In the genomic region with DNA sequence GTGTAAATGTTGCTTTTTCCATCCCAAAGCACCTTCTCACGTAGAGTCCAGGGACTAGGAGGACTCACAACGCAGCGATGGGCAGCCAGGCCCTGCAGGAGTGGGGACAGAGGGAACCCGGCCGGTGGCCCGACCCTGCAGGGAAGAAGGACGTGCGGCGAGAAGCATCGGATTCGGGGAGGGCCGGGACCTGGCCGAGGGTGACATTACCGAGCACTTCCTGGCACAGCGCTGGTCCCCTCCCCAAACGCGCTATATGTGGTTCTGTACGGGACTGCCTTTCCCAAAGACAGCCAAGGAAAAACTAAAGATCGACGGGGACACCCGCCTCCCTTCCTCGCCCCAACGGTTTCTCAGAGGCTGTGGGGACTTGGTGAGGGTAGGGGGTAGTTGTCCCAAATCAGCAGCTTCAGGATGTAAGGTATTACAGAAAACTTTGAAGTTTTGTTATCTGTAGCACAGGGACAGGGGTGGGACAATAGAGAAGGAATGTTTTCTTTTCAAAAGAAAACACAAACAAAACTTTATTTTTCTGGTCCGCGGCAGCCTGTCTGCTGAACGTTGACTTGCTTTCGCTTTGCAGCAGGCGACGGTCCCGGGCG, we compare ENCODE assay signal across 8 cellular contexts. TPM values are rescaled to one million over a fixed set of nuclear protein-coding genes. Genes with fewer than 3 reads are reported as not detected.
DNase-seq lines count a peak whose midpoint lies in the region; ATAC-seq and TF ChIP-seq lines count a peak whose summit lies in the region.

No MANE protein-coding gene starts in this region.

- H3K36me3 ChIP-seq in Caco-2 (ENCODE audit: control insufficient read depth, insufficient read depth, low read length): no peaks in the 10 kb centered on the region
- no peaks in the 10 kb centered on the region for H3K36me3 ChIP-seq in Loucy (ENCODE audit: insufficient read depth, low read length)

- peak overlapping the region; percentile 93 for H2AFZ ChIP-seq in Loucy (ENCODE audit: low read length)

- H3K4me1 ChIP-seq in Caco-2: peaks cover 39% of the 10 kb centered on the region
- H3K4me1 ChIP-seq in Loucy (ENCODE audit: insufficient read depth, low read length, poor library complexity, severe bottlenecking): peaks cover 46% of the 10 kb centered on the region

- H3K9ac ChIP-seq in Loucy (ENCODE audit: low read depth, low read length, poor library complexity, severe bottlenecking): peak overlapping the region; percentile 89

- H3K9me3 ChIP-seq in Caco-2 (no peaks in the 10 kb centered on the region), Loucy (ENCODE audit: insufficient read depth, low read depth, low read length) (no peaks in the 10 kb centered on the region)

- peaks cover 32% of the 10 kb centered on the region for H4K20me1 ChIP-seq in Loucy (ENCODE audit: insufficient read depth, low read length, poor library complexity, severe bottlenecking)

- H3K27me3 ChIP-seq in Caco-2 (replicated peaks; ENCODE audit: control insufficient read depth, insufficient read depth, low read length) (no peaks in the 10 kb centered on the region), Loucy (ENCODE audit: insufficient read depth, low read length, poor library complexity, severe bottlenecking) (peaks cover 7% of the 10 kb centered on the region)

- POLR2A ChIA-PET in Caco-2 (lab: Charles Lee): interaction anchor here (0.6 to 1.3 kb wide), 3 partner anchors 175 to 1280 kb away, joined by 3 read pairs; no protein-coding TSS in a partner anchor

- DNase-seq in Caco-2 (peak; percentile 60 to 61), fibroblast of the aortic adventitia (ENCODE audit: low read depth) (peak; percentile 18), neural crest cell (ENCODE audit: low read depth, low spot score) (no peak), cerebellar nuclear complex (lab: John Stamatoyannopoulos, UW) (no peak)
- DNase-seq in activated T-helper 1 cell treated with anti-CD3 and anti-CD28 coated beads, Interleukin-12 subunit alpha, Interleukin-12 subunit beta, Interleukin-2, Interleukin-4 antibody, amounts not matched to agents 30 ng/mL and 10 ng/mL and 1 ng/mL, durations not matched to agents 14 hours and 24 hours and 36 hours (ENCODE audit: low spot score): no peak

- H3K4me3 ChIP-seq in Caco-2 (ENCODE audit: low read depth, low read length) (peak overlapping the region; percentile 92), Loucy (ENCODE audit: low read length, poor library complexity, severe bottlenecking) (peak overlapping the region; percentile 94), fibroblast of the aortic adventitia (ENCODE audit: low read depth, low read length) (peak overlapping the region; percentile 72)

- H3K4me1 Mint-ChIP-seq in Caco-2 (ENCODE audit: low read depth, unreplicated experiment) (peaks cover 20% of the 10 kb centered on the region), neural crest cell (peaks cover 29% of the 10 kb centered on the region)
- H3K4me1 Mint-ChIP-seq in activated T-helper 1 cell treated with anti-CD3 and anti-CD28 coated beads, Interleukin-12 subunit alpha, Interleukin-12 subunit beta, Interleukin-2, Interleukin-4 antibody, amounts not matched to agents 30 ng/mL and 10 ng/mL and 1 ng/mL, durations not matched to agents 14 hours and 24 hours and 36 hours (ENCODE audit: low read depth): peaks cover 41% of the 10 kb centered on the region

- no peak for ATAC-seq in HG03095 (IDR thresholded peaks at IDR 0.05; ENCODE audit: unreplicated experiment)
- no peak for ATAC-seq in HG02571 (IDR thresholded peaks at IDR 0.05; ENCODE audit: unreplicated experiment)

- intact Hi-C loops in Caco-2 (cut with micrococcal nuclease; ENCODE audit: unreplicated experiment): no loop called here
- intact Hi-C loops in activated T-helper 1 cell treated with anti-CD3 and anti-CD28 coated beads, Interleukin-12 subunit alpha, Interleukin-12 subunit beta, Interleukin-2, Interleukin-4 antibody, amounts not matched to agents 30 ng/mL and 10 ng/mL and 1 ng/mL, durations not matched to agents 14 hours and 24 hours and 36 hours (cut with micrococcal nuclease): loop anchor here (2.0 kb wide), 1 partner anchor 94 kb away; a partner anchor contains a TSS

- H3F3A ChIP-seq in Loucy (ENCODE audit: low read depth): peaks cover 3% of the 10 kb centered on the region; the same call in 1 of the 2 replicates

- H3K27ac Mint-ChIP-seq in Caco-2 (ENCODE audit: unreplicated experiment) (peak overlapping the region; percentile 93), neural crest cell (ENCODE audit: unreplicated experiment) (no peak overlapping the region)
- peak overlapping the region; percentile 82 for H3K27ac Mint-ChIP-seq in activated T-helper 1 cell treated with anti-CD3 and anti-CD28 coated beads, Interleukin-12 subunit alpha, Interleukin-12 subunit beta, Interleukin-2, Interleukin-4 antibody, amounts not matched to agents 30 ng/mL and 10 ng/mL and 1 ng/mL, durations not matched to agents 14 hours and 24 hours and 36 hours

- TF ChIP-seq CTCF in Caco-2 (IDR thresholded peaks at IDR 0.05; ENCODE audit: insufficient read depth in 1 of 2, low read depth in 1 of 2, low read length in 1 of 2, severe bottlenecking in 1 of 2, unreplicated experiment in 1 of 2) (peak in 1 of 2 experiments; percentile 10), Loucy (conservative IDR thresholded peaks at IDR 0.05; ENCODE audit: low read length) (no peak), fibroblast of the aortic adventitia (IDR thresholded peaks at IDR 0.05; ENCODE audit: insufficient read depth, low read length) (no peak), neural crest cell (conservative IDR thresholded peaks at IDR 0.05) (no peak)

- no peaks in the 10 kb centered on the region for H3K9me2 ChIP-seq in Loucy (replicated peaks; ENCODE audit: low read depth, low read length)

- CTCF ChIA-PET in Caco-2 (lab: Charles Lee): interaction anchor here (0.6 to 1.4 kb wide), 2 partner anchors 20 to 324 kb away, joined by 3 read pairs; no protein-coding TSS in a partner anchor

- H3K27me3 Mint-ChIP-seq in Caco-2 (ENCODE audit: insufficient read depth, unreplicated experiment): no peaks in the 10 kb centered on the region
- H3K27me3 Mint-ChIP-seq in activated T-helper 1 cell treated with anti-CD3 and anti-CD28 coated beads, Interleukin-12 subunit alpha, Interleukin-12 subunit beta, Interleukin-2, Interleukin-4 antibody, amounts not matched to agents 30 ng/mL and 10 ng/mL and 1 ng/mL, durations not matched to agents 14 hours and 24 hours and 36 hours (ENCODE audit: insufficient read depth): peaks cover 2% of the 10 kb centered on the region
- peaks cover 29% of the 10 kb centered on the region for H3K27me3 Mint-ChIP-seq in neural crest cell (ENCODE audit: low read depth)

- peak overlapping the region; percentile 76 for H3K4me2 ChIP-seq in Loucy (ENCODE audit: low read depth, low read length, poor library complexity, severe bottlenecking)

- TSS peak; percentile 83 for BruUV-seq in Caco-2 (replicated peaks; lab: Mats Ljungman, UMichigan)

- H3K79me2 ChIP-seq in Loucy (ENCODE audit: insufficient read depth, low read length): peaks cover 40% of the 10 kb centered on the region

- H3K36me3 Mint-ChIP-seq in Caco-2 (ENCODE audit: insufficient read depth, unreplicated experiment) (peaks cover 5% of the 10 kb centered on the region), neural crest cell (ENCODE audit: low read depth) (no peaks in the 10 kb centered on the region)
- no peaks in the 10 kb centered on the region for H3K36me3 Mint-ChIP-seq in activated T-helper 1 cell treated with anti-CD3 and anti-CD28 coated beads, Interleukin-12 subunit alpha, Interleukin-12 subunit beta, Interleukin-2, Interleukin-4 antibody, amounts not matched to agents 30 ng/mL and 10 ng/mL and 1 ng/mL, durations not matched to agents 14 hours and 24 hours and 36 hours (ENCODE audit: low read depth)

- no peaks in the 10 kb centered on the region for H3K9me3 Mint-ChIP-seq in Caco-2 (ENCODE audit: unreplicated experiment)
- H3K9me3 Mint-ChIP-seq in activated T-helper 1 cell treated with anti-CD3 and anti-CD28 coated beads, Interleukin-12 subunit alpha, Interleukin-12 subunit beta, Interleukin-2, Interleukin-4 antibody, amounts not matched to agents 30 ng/mL and 10 ng/mL and 1 ng/mL, durations not matched to agents 14 hours and 24 hours and 36 hours: no peaks in the 10 kb centered on the region
- H3K9me3 Mint-ChIP-seq in neural crest cell: no peaks in the 10 kb centered on the region

- peak overlapping the region; percentile 97 for H3K4me3 Mint-ChIP-seq in Caco-2 (ENCODE audit: unreplicated experiment)
- peak overlapping the region; percentile 86 for H3K4me3 Mint-ChIP-seq in activated T-helper 1 cell treated with anti-CD3 and anti-CD28 coated beads, Interleukin-12 subunit alpha, Interleukin-12 subunit beta, Interleukin-2, Interleukin-4 antibody, amounts not matched to agents 30 ng/mL and 10 ng/mL and 1 ng/mL, durations not matched to agents 14 hours and 24 hours and 36 hours
- H3K4me3 Mint-ChIP-seq in neural crest cell: peak overlapping the region; percentile 93

RNA-seq across cellular contexts. Expression of a gene that starts 0.9 kb away (rescaled TPM):
- total RNA-seq in Caco-2 (2022) (46.0 and 47.0 TPM in 2 replicates), fibroblast of the aortic adventitia (ENCODE audit: low replicate concordance) (5.4 and 5.5 TPM in 2 replicates), neural crest cell (26.3 and 27.9 TPM in 2 replicates)
- total RNA-seq in activated T-helper 1 cell treated with anti-CD3 and anti-CD28 coated beads, Interleukin-12 subunit alpha, Interleukin-12 subunit beta, Interleukin-2, Interleukin-4 antibody, amounts not matched to agents 30 ng/mL and 10 ng/mL and 1 ng/mL, durations not matched to agents 14 hours and 24 hours and 36 hours: 23.6 and 25.3 TPM in 2 replicates

Comparison
In these comparisons a context has a peak if more than half of its experiments do, and no peak if none do; other contexts are left out.
1. DNase-seq: peak in Caco-2 (2 of 2) and fibroblast of the aortic adventitia (single experiment); none in activated T-helper 1 cell treated with anti-CD3 and anti-CD28 coated beads, Interleukin-12 subunit alpha, Interleukin-12 subunit beta, Interleukin-2, Interleukin-4 antibody, amounts not matched to agents 30 ng/mL and 10 ng/mL and 1 ng/mL, durations not matched to agents 14 hours and 24 hours and 36 hours (single experiment), neural crest cell (single experiment) and cerebellar nuclear complex (0 of 2).
2. Peak in every context shown above with its lines, with median percentiles within 50 percentile points of each other: H3K4me3 ChIP-seq and H3K4me3 Mint-ChIP-seq.